Comparison of ENCODE assay signal across 2 cellular contexts in genomic region chr2:68734688-68735525, GRCh38.
TF ChIP-seq lines count a peak whose summit lies in the region.

Gene ARHGAP25 (plus strand): TSS chr2:68734811. CDS start chr2:68735200, 389 bp downstream.

TF ChIP-seq in GM12878, 131 proteins besides CTCF, POLR2A, EP300 and RAD21 (continued from another document and continues in another):
- 0 out of 2 replicates have a peak, but pooled peaks have one; percentile 22 for TF ChIP-seq ATF7 (IDR thresholded peaks at IDR 0.05; ENCODE audit: low read depth)
- 0 out of 2 replicates have a peak, but pooled peaks have one; percentile 30 for TF ChIP-seq GABPA (IDR thresholded peaks at IDR 0.05; ENCODE audit: low read depth)
- TF ChIP-seq KDM1A (IDR thresholded peaks at IDR 0.05; ENCODE audit: borderline replicate concordance): no peak
- TF ChIP-seq REST (IDR thresholded peaks at IDR 0.05; ENCODE audit: low read depth, low read length): no peak
- no peak for TF ChIP-seq IRF3 (IDR thresholded peaks at IDR 0.05)
- peak; percentile 20; the same call in 1 of the 2 replicates for TF ChIP-seq NFIC (IDR thresholded peaks at IDR 0.05; ENCODE audit: low read depth, low read length)
- no peak for TF ChIP-seq ZNF384 (IDR thresholded peaks at IDR 0.05; ENCODE audit: borderline replicate concordance, low read depth, low read length)
- TF ChIP-seq RELB (IDR thresholded peaks at IDR 0.05; ENCODE audit: low read depth): peak; percentile 22; the same call in 1 of the 2 replicates
- TF ChIP-seq E2F8 (IDR thresholded peaks at IDR 0.05; ENCODE audit: low read depth, partially characterized antibody): no peak
- TF ChIP-seq RUNX3 (IDR thresholded peaks at IDR 0.05; ENCODE audit: low read length): peak; percentile 72
- no peak for TF ChIP-seq BCLAF1 (IDR thresholded peaks at IDR 0.05)
- TF ChIP-seq BCL11A (IDR thresholded peaks at IDR 0.05; ENCODE audit: low read depth, low read length): 0 out of 2 replicates have a peak, but pooled peaks have one; percentile 5

TF ChIP-seq in GM23338, 12 proteins besides CTCF, POLR2A, EP300 and RAD21 (continued from another document):
- no peak for TF ChIP-seq ETS1 (IDR thresholded peaks at IDR 0.05)
